In the genomic region with DNA sequence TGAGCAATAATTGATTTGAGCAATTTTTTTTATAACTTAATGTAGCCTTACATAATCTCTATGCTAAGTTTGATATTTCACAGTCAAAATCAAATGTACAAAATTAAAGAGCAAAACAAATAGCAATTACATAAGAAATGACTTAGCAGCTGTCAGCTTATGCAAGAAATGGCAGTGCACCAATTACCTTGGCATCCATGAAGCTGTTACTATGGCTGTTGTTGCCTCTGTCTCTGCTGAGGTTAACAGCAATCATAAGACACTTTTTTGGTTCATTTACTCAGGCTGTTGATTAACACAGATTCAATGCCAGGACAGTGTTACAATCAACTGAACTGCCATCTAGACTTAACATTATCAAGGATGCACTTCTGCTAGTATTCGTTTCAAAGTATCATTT, we compare ENCODE assay signal across 13 cellular contexts.
"Had no signal": no experiment of that assay in that cellular context is flagged by ENCODE, and none has a peak within 500 bp of the region (broad histone marks: within the 10 kb centered on the region; RNA-seq: fewer than 3 reads in every experiment).

No MANE protein-coding gene starts in this region.

- DNase-seq: activated CD4-positive, alpha-beta T cell treated with anti-CD3 and anti-CD28 coated beads, Interleukin-2, amount 50 U/mL, for 4 hours; activated gamma-delta T cell; gastrocnemius medialis; head of caudate nucleus; mesenchymal stem cell; naive thymus-derived CD8-positive, alpha-beta T cell; stimulated activated CD4-positive, alpha-beta T cell treated with anti-CD3 and anti-CD28 coated beads, Interleukin-2, amount 100 ng/mL, for 24 hours; stimulated activated naive CD4-positive, alpha-beta T cell treated with Interleukin-2 at 50 U/mL for 16 hours; tibial artery had no signal

- H3K4me1 ChIP-seq: ascending aorta, breast epithelium, gastrocnemius medialis, tibial artery had no signal

- H3K27ac ChIP-seq: ascending aorta, breast epithelium, coronary artery, gastrocnemius medialis, tibial artery had no signal

- ATAC-seq: esophagus mucosa; gastrocnemius medialis; naive thymus-derived CD8-positive, alpha-beta T cell had no signal

- H3K9me3 ChIP-seq: ascending aorta, breast epithelium, gastrocnemius medialis, tibial artery had no signal

- H3K27me3 ChIP-seq: ascending aorta, breast epithelium, gastrocnemius medialis, tibial artery had no signal

- H3K36me3 ChIP-seq: ascending aorta, breast epithelium, gastrocnemius medialis, tibial artery had no signal

- H3K4me3 ChIP-seq: ascending aorta, breast epithelium, coronary artery, gastrocnemius medialis, tibial artery had no signal
